ENCODE assay signal across 9 cellular contexts in genomic region chr15:68227806-68228142, GRCh38. TPM values are rescaled to one million over a fixed set of nuclear protein-coding genes. Genes with fewer than 3 reads are reported as not detected.
DNase-seq lines count a peak whose midpoint lies in the region; ATAC-seq and TF ChIP-seq lines count a peak whose summit lies in the region.
"Had no signal": no experiment of that assay in that cellular context is flagged by ENCODE, and none has a peak within 500 bp of the region (broad histone marks: within the 10 kb centered on the region; RNA-seq: fewer than 3 reads in every experiment).

No MANE protein-coding gene starts in this region.

- peak overlapping the region; percentile 32 for H3K27ac Mint-ChIP-seq in chondrocyte (ENCODE audit: unreplicated experiment)
- no peak overlapping the region for H3K27ac Mint-ChIP-seq in nephron progenitor cell

- peak overlapping the region; percentile 96 for H3K9ac ChIP-seq in Loucy (ENCODE audit: low read depth, low read length, poor library complexity, severe bottlenecking)

- no peak overlapping the region for H3K27ac ChIP-seq in DOHH2 (ENCODE audit: low read depth, low read length)

- no peaks in the 10 kb centered on the region for H3K27me3 ChIP-seq in DOHH2 (ENCODE audit: control insufficient read depth, low read length)
- H3K27me3 ChIP-seq in Loucy (ENCODE audit: insufficient read depth, low read length, poor library complexity, severe bottlenecking) = no peaks in the 10 kb centered on the region

- H3K9me2 ChIP-seq in DOHH2 (replicated peaks; ENCODE audit: control insufficient read depth, low read length) (no peaks in the 10 kb centered on the region), Loucy (replicated peaks; ENCODE audit: low read depth, low read length) (no peaks in the 10 kb centered on the region)

- peak overlapping the region; percentile 83 for H3K4me3 Mint-ChIP-seq in chondrocyte (ENCODE audit: unreplicated experiment)
- peak overlapping the region; percentile 87 for H3K4me3 Mint-ChIP-seq in nephron progenitor cell

- peak overlapping the region; percentile 74 for H3K4me2 ChIP-seq in DOHH2 (ENCODE audit: low read length)
- H3K4me2 ChIP-seq in Loucy (ENCODE audit: low read depth, low read length, poor library complexity, severe bottlenecking) = peak overlapping the region; percentile 90

- H3K36me3 ChIP-seq in DOHH2 (ENCODE audit: control insufficient read depth, low read length) (peaks cover 20% of the 10 kb centered on the region), Loucy (ENCODE audit: insufficient read depth, low read length) (no peaks in the 10 kb centered on the region)

- no peaks in the 10 kb centered on the region for H4K20me1 ChIP-seq in DOHH2 (ENCODE audit: control insufficient read depth, insufficient read depth, low read depth, low read length)
- peaks cover 29% of the 10 kb centered on the region for H4K20me1 ChIP-seq in Loucy (ENCODE audit: insufficient read depth, low read length, poor library complexity, severe bottlenecking)

- DNase-seq in chondrocyte (ENCODE audit: low spot score) (peak; percentile 41), nephron progenitor cell (no peak), DMS153 treated with DMSO at 0.1 percent for 48 hours (lab: John Stamatoyannopoulos, UW; ENCODE audit: unreplicated experiment) (no peak), dermis blood vessel endothelial cell (no peak), NCI-H446 treated with DMSO at 0.1 percent for 48 hours (lab: John Stamatoyannopoulos, UW) (no peak)
- DNase-seq: NCI-H345 had no signal

- no peaks in the 10 kb centered on the region for H3K9me3 Mint-ChIP-seq in chondrocyte (ENCODE audit: low read depth)
- H3K9me3 Mint-ChIP-seq in nephron progenitor cell = peaks cover 14% of the 10 kb centered on the region

- H3K9me3 ChIP-seq in DOHH2 (ENCODE audit: control insufficient read depth, insufficient read depth, low read length) (no peaks in the 10 kb centered on the region), Loucy (ENCODE audit: insufficient read depth, low read depth, low read length) (no peaks in the 10 kb centered on the region)

- H3K36me3 Mint-ChIP-seq in chondrocyte (ENCODE audit: low read depth) = no peaks in the 10 kb centered on the region
- peaks cover 22% of the 10 kb centered on the region for H3K36me3 Mint-ChIP-seq in nephron progenitor cell (ENCODE audit: low read depth)

- H3K4me3 ChIP-seq in DOHH2 (ENCODE audit: low read length) = peak overlapping the region; percentile 98
- H3K4me3 ChIP-seq in Loucy (ENCODE audit: low read length, poor library complexity, severe bottlenecking) = peak overlapping the region; percentile 87

- H3F3A ChIP-seq in DOHH2 (ENCODE audit: control insufficient read depth, insufficient read depth) = peaks cover 8% of the 10 kb centered on the region
- peaks cover 8% of the 10 kb centered on the region for H3F3A ChIP-seq in Loucy (ENCODE audit: low read depth)

- no peak for TF ChIP-seq CTCF in DOHH2 (IDR thresholded peaks at IDR 0.05; ENCODE audit: low read depth, low read length, poor library complexity, severe bottlenecking)
- TF ChIP-seq CTCF in Loucy (conservative IDR thresholded peaks at IDR 0.05; ENCODE audit: low read length) = no peak
- TF ChIP-seq CTCF in chondrocyte (IDR thresholded peaks at IDR 0.05) = no peak
- TF ChIP-seq CTCF in nephron progenitor cell (IDR thresholded peaks at IDR 0.05) = no peak

- H3K27me3 Mint-ChIP-seq in chondrocyte (ENCODE audit: low read depth) (no peaks in the 10 kb centered on the region), nephron progenitor cell (ENCODE audit: low read depth, poor library complexity) (no peaks in the 10 kb centered on the region)

- H3K4me1 ChIP-seq in DOHH2 (ENCODE audit: control insufficient read depth, low read length) (peaks cover 60% of the 10 kb centered on the region), Loucy (ENCODE audit: insufficient read depth, low read length, poor library complexity, severe bottlenecking) (peaks cover 41% of the 10 kb centered on the region)

- peaks cover 64% of the 10 kb centered on the region for H3K79me2 ChIP-seq in DOHH2 (ENCODE audit: control insufficient read depth, low read length)
- peaks cover 63% of the 10 kb centered on the region for H3K79me2 ChIP-seq in Loucy (ENCODE audit: insufficient read depth, low read length)

- H3K4me1 Mint-ChIP-seq in chondrocyte (ENCODE audit: low read depth) (peaks cover 23% of the 10 kb centered on the region), nephron progenitor cell (peaks cover 53% of the 10 kb centered on the region)

- no peak for ATAC-seq in GM18520 (IDR thresholded peaks at IDR 0.05; ENCODE audit: unreplicated experiment)

- no peak overlapping the region for H2AFZ ChIP-seq in Loucy (ENCODE audit: low read length)

RNA-seq across cellular contexts. Expression of gene CLN6, which starts 1.8 kb away (rescaled TPM):
- total RNA-seq in chondrocyte = 18.0 to 20.8 TPM (median 19.2 TPM) in 3 replicates
- total RNA-seq in dermis blood vessel endothelial cell = 10.6 and 16.0 TPM in 2 replicates

RNA-seq across cellular contexts. Expression of gene CALML4, which starts 22.6 kb away (rescaled TPM):
- 0.65 to 0.97 TPM (median 0.90 TPM) in 3 replicates for total RNA-seq in chondrocyte
- 1.8 and 2.0 TPM in 2 replicates for total RNA-seq in dermis blood vessel endothelial cell

RNA-seq across cellular contexts. Expression of gene FEM1B, which starts 49.8 kb away (rescaled TPM):
- total RNA-seq in chondrocyte (46.0 to 52.7 TPM (median 49.1 TPM) in 3 replicates), dermis blood vessel endothelial cell (47.0 and 48.9 TPM in 2 replicates)
